ENCODE assay signal across 13 cellular contexts in genomic region chr11:46930089-46930488, GRCh38. TPM values are rescaled to one million over a fixed set of nuclear protein-coding genes. Genes with fewer than 3 reads are reported as not detected.
DNase-seq lines count a peak whose midpoint lies in the region; ATAC-seq, FAIRE-seq and TF ChIP-seq lines count a peak whose summit lies in the region.
"Had no signal": no experiment of that assay in that cellular context is flagged by ENCODE, and none has a peak within 500 bp of the region (broad histone marks: within the 10 kb centered on the region; RNA-seq: fewer than 3 reads in every experiment).

No MANE protein-coding gene starts in this region.

- in situ Hi-C loops in HepG2 (cut with HindIII; ENCODE audit: extremely low pct_ligation_motif_present, low pct_unique_long_range_greater_than_20kb), result no loop called here

- H3K27ac ChIP-seq in astrocyte (ENCODE audit: low read depth, low read length) (peak overlapping the region; percentile 41), HepG2 (ENCODE audit: extremely low read length, insufficient read depth, low read length) (no peak overlapping the region)
- H3K27ac ChIP-seq: KMS-11, ovary had no signal

- H3K4me2 ChIP-seq in astrocyte (ENCODE audit: low read length) (peak overlapping the region; percentile 47), HepG2 (ENCODE audit: low read depth, low read length) (peak overlapping the region; percentile 42; the same call in 1 of the 2 replicates)
- H3K4me2 ChIP-seq: KMS-11 had no signal

- H3K4me3 ChIP-seq in astrocyte (ENCODE audit: insufficient read depth, low read depth, low read length) (no peak overlapping the region), HepG2 (replicated peaks in 1 of 3; ENCODE audit: insufficient read depth in 1 of 3, low read depth in 2 of 3, low read length in 3 of 3) (no peak overlapping the region)
- H3K4me3 ChIP-seq: ovary had no signal

- H3K4me1 Mint-ChIP-seq in astrocyte (ENCODE audit: low read depth, unreplicated experiment), result peaks cover 6% of the 10 kb centered on the region

- no peaks in the 10 kb centered on the region for H3K27me3 ChIP-seq in astrocyte (ENCODE audit: insufficient read depth, low read length)
- H3K27me3 ChIP-seq in HepG2 (ENCODE audit: control insufficient read depth in 1 of 2, insufficient read depth in 2 of 2, low read length in 2 of 2), result no peaks in the 10 kb centered on the region
- H3K27me3 ChIP-seq: ovary had no signal

- no peaks in the 10 kb centered on the region for H4K20me1 ChIP-seq in astrocyte (ENCODE audit: insufficient read depth, low read length)
- no peaks in the 10 kb centered on the region for H4K20me1 ChIP-seq in HepG2 (ENCODE audit: insufficient read depth, low read length)

- TF ChIP-seq EP300 in HepG2 (IDR thresholded peaks at IDR 0.05; ENCODE audit: low read depth in 2 of 2, low read length in 2 of 2), result no peak
- no peak for TF ChIP-seq EP300 in HepG2 (CRISPR knock-in tag; IDR thresholded peaks at IDR 0.05; ENCODE audit: borderline replicate concordance)

- no peak for FAIRE-seq in astrocyte (lab: Jason Lieb, UNC)
- no peak for FAIRE-seq in HepG2 (lab: Jason Lieb, UNC)
- FAIRE-seq: G401.6 had no signal

- H3K4me1 ChIP-seq in astrocyte (ENCODE audit: insufficient read depth, low read length), result peaks cover 8% of the 10 kb centered on the region
- H3K4me1 ChIP-seq in HepG2 (ENCODE audit: insufficient read depth, low read length), result peaks cover 20% of the 10 kb centered on the region

- TF ChIP-seq CTCF in astrocyte (IDR thresholded peaks at IDR 0.05; ENCODE audit: insufficient read depth, low read depth, low read length) (no peak), HepG2 (CRISPR knock-in tag; IDR thresholded peaks at IDR 0.05) (no peak)

- no peak overlapping the region for H3K4me3 Mint-ChIP-seq in astrocyte (ENCODE audit: unreplicated experiment)
- H3K4me3 Mint-ChIP-seq: activated CD4-positive, alpha-beta T cell treated with anti-CD3 and anti-CD28 coated beads, Interleukin-2, amount 10 ng/mL, durations not matched to agents 24 days and 14 days had no signal

- peaks cover 5% of the 10 kb centered on the region for H3K9me3 Mint-ChIP-seq in astrocyte (ENCODE audit: unreplicated experiment)
- H3K9me3 Mint-ChIP-seq: activated CD4-positive, alpha-beta T cell treated with anti-CD3 and anti-CD28 coated beads, Interleukin-2, amount 10 ng/mL, durations not matched to agents 24 days and 14 days had no signal

- no peaks in the 10 kb centered on the region for H3K36me3 ChIP-seq in astrocyte (ENCODE audit: insufficient read depth, low read length)
- H3K36me3 ChIP-seq in HepG2 (replicated peaks in 1 of 2; ENCODE audit: control insufficient read depth in 1 of 2, insufficient read depth in 2 of 2, low read length in 2 of 2), result no peaks in the 10 kb centered on the region
- H3K36me3 ChIP-seq: ovary had no signal

- H3K9ac ChIP-seq in astrocyte (ENCODE audit: low read length) (peak overlapping the region; percentile 58), HepG2 (ENCODE audit: insufficient read depth, low read depth, low read length) (peak overlapping the region; percentile 26; the same call in 1 of the 2 replicates)
- H3K9ac ChIP-seq: KMS-11 had no signal

- no TSS peak for BruUV-seq in HepG2 (replicated peaks; lab: Mats Ljungman, UMichigan)

- peak overlapping the region; percentile 8 for H3K27ac Mint-ChIP-seq in astrocyte (ENCODE audit: unreplicated experiment)
- H3K27ac Mint-ChIP-seq: activated CD4-positive, alpha-beta T cell treated with anti-CD3 and anti-CD28 coated beads, Interleukin-2, amount 10 ng/mL, durations not matched to agents 24 days and 14 days had no signal

- H3K27me3 Mint-ChIP-seq in astrocyte (ENCODE audit: low read depth, unreplicated experiment), result no peaks in the 10 kb centered on the region

- no peaks in the 10 kb centered on the region for H3K9me3 ChIP-seq in astrocyte (ENCODE audit: insufficient read depth, low read depth, low read length)
- no peaks in the 10 kb centered on the region for H3K9me3 ChIP-seq in HepG2 (ENCODE audit: low read length)
- H3K9me3 ChIP-seq: ovary had no signal

- H3K79me2 ChIP-seq in astrocyte (ENCODE audit: insufficient read depth, low read length) (no peaks in the 10 kb centered on the region), HepG2 (ENCODE audit: insufficient read depth, low read length) (no peaks in the 10 kb centered on the region)

- no peak for TF ChIP-seq RAD21 in HepG2 (CRISPR knock-in tag; IDR thresholded peaks at IDR 0.05)

- CTCF ChIA-PET in HepG2 (lab: Yijun Ruan, JAX; ENCODE audit: low intra/inter-chr PET ratio, low total read pairs), result no interaction called here

- POLR2A ChIA-PET in HepG2 (lab: Yijun Ruan, JAX), result no interaction called here

- ATAC-seq in HepG2, result peak; percentile 37; the same call in 2 of the 3 replicates
- ATAC-seq in left ventricle myocardium superior, result no peak

- H2AFZ ChIP-seq in astrocyte (ENCODE audit: low read depth, low read length), result peak overlapping the region; percentile 64
- H2AFZ ChIP-seq in HepG2 (ENCODE audit: low read length), result no peak overlapping the region

- DNase-seq in DMS53 (lab: John Stamatoyannopoulos, UW) (peak; percentile 88), Kasumi-1 (lab: John Stamatoyannopoulos, UW) (peak; percentile 16 to 21), astrocyte (ENCODE audit: low read depth) (peak; percentile 62), HepG2 (ENCODE audit: low spot score) (peak; percentile 34), NCI-H345 treated with DMSO at 0.1 percent for 48 hours (lab: John Stamatoyannopoulos, UW; ENCODE audit: unreplicated experiment) (no peak), NCI-H1105 treated with DMSO at 0.1 percent for 48 hours (lab: John Stamatoyannopoulos, UW) (no peak), left ventricle myocardium superior (no peak)
- no peak for DNase-seq in activated CD4-positive, alpha-beta T cell treated with anti-CD3 and anti-CD28 coated beads for 48 hours
- DNase-seq: activated CD4-positive, alpha-beta T cell treated with anti-CD3 and anti-CD28 coated beads, Interleukin-2, amount 10 ng/mL, durations not matched to agents 24 days and 14 days; ovary; RPMI8226 had no signal

- no peak for TF ChIP-seq POLR2A in HepG2 (IDR thresholded peaks at IDR 0.05; ENCODE audit: insufficient read depth in 1 of 2, low read depth in 2 of 2, low read length in 2 of 2)

- intact Hi-C loops in HepG2 (cut with micrococcal nuclease; ENCODE audit: unreplicated experiment), result no loop called here
- intact Hi-C loops in left ventricle myocardium superior (cut with micrococcal nuclease), result no loop called here

- H3K36me3 Mint-ChIP-seq in astrocyte (ENCODE audit: low read depth, unreplicated experiment), result no peaks in the 10 kb centered on the region

- WGBS in HepG2 (ENCODE audit: low lambda C conversion rate), result 6% methylated on average over 1 of the region's 1 CpG

RNA-seq across cellular contexts. Expression of gene CSTPP1, which starts 6.5 kb away (rescaled TPM):
- total RNA-seq in astrocyte (29.6 and 34.2 TPM in 2 replicates), HepG2 (2016; rRNA removed; fragmentation: Illumina TruSeq; extraction: Trizol) (14.6 and 15.7 TPM in 2 replicates), left ventricle myocardium superior (9.6 TPM)
- 5.2 and 5.5 TPM in 2 replicates for total RNA-seq in HepG2 (2016; cell fraction: cytosol; rRNA removed; fragmentation: Illumina TruSeq; extraction: Trizol; ENCODE audit: low read depth)
- 11.2 and 14.1 TPM in 2 replicates for total RNA-seq in HepG2 (2016; cell fraction: insoluble cytoplasmic fraction; rRNA removed; fragmentation: Illumina TruSeq; extraction: Trizol)
- 7.4 and 7.8 TPM in 2 replicates for total RNA-seq in HepG2 (2016; cell fraction: membrane; rRNA removed; fragmentation: Illumina TruSeq; extraction: Trizol)
- total RNA-seq in HepG2 (2016; cell fraction: nucleus; rRNA removed; fragmentation: Illumina TruSeq; extraction: Trizol), result 12.5 and 15.2 TPM in 2 replicates
- polyA plus RNA-seq in HepG2 (2011; rRNA removed), result 10.7 and 12.3 TPM in 2 replicates
- polyA plus RNA-seq in HepG2 (2011; cell fraction: cytosol; rRNA removed), result 12.3 and 15.1 TPM in 2 replicates
- 16.0 and 16.2 TPM in 2 replicates for polyA plus RNA-seq in HepG2 (2011; cell fraction: nucleus; rRNA removed)
- polyA plus RNA-seq in HepG2 (2012), result 11.8 TPM in 2 replicates
- polyA plus RNA-seq in HepG2 (2016; cell fraction: cytosol; fragmentation: Illumina TruSeq; extraction: Trizol; ENCODE audit: low read depth), result 4.2 and 4.8 TPM in 2 replicates
- polyA plus RNA-seq in HepG2 (2016; cell fraction: insoluble cytoplasmic fraction; fragmentation: Illumina TruSeq; extraction: Trizol; ENCODE audit: low read depth), result 16.6 and 20.5 TPM in 2 replicates
- polyA plus RNA-seq in HepG2 (2016; cell fraction: membrane; fragmentation: Illumina TruSeq; extraction: Trizol; ENCODE audit: low read depth), result 8.4 and 9.4 TPM in 2 replicates
- polyA plus RNA-seq in HepG2 (2016; cell fraction: nucleus; fragmentation: Illumina TruSeq; extraction: Trizol; ENCODE audit: insufficient read depth, low read depth), result 17.6 and 23.2 TPM in 2 replicates
- 22.3 and 100 TPM in 2 replicates for polyA minus RNA-seq in HepG2 (2011; rRNA and poly(A)+ RNA removed; ENCODE audit: low replicate concordance)
- polyA minus RNA-seq in HepG2 (2011; cell fraction: cytosol; rRNA and poly(A)+ RNA removed), result 12.5 and 14.1 TPM in 2 replicates
- polyA minus RNA-seq in HepG2 (2011; cell fraction: nucleus; rRNA and poly(A)+ RNA removed), result 19.8 and 29.2 TPM in 2 replicates

RNA-seq across cellular contexts. Expression of gene LRP4, which starts 11.7 kb away (rescaled TPM):
- total RNA-seq in astrocyte, result 19.0 and 19.9 TPM in 2 replicates
- 6.8 and 13.3 TPM in 2 replicates for total RNA-seq in HepG2 (2016; rRNA removed; fragmentation: Illumina TruSeq; extraction: Trizol)
- 1.8 TPM in 2 replicates for total RNA-seq in HepG2 (2016; cell fraction: cytosol; rRNA removed; fragmentation: Illumina TruSeq; extraction: Trizol; ENCODE audit: low read depth)
- total RNA-seq in HepG2 (2016; cell fraction: insoluble cytoplasmic fraction; rRNA removed; fragmentation: Illumina TruSeq; extraction: Trizol), result 4.9 and 11.8 TPM in 2 replicates
- total RNA-seq in HepG2 (2016; cell fraction: membrane; rRNA removed; fragmentation: Illumina TruSeq; extraction: Trizol), result 4.6 and 6.2 TPM in 2 replicates
- 21.3 and 24.5 TPM in 2 replicates for total RNA-seq in HepG2 (2016; cell fraction: nucleus; rRNA removed; fragmentation: Illumina TruSeq; extraction: Trizol)
- polyA plus RNA-seq in HepG2 (2011; rRNA removed), result 4.7 and 4.8 TPM in 2 replicates
- 3.8 and 4.1 TPM in 2 replicates for polyA plus RNA-seq in HepG2 (2011; cell fraction: cytosol; rRNA removed)
- polyA plus RNA-seq in HepG2 (2011; cell fraction: nucleus; rRNA removed), result 23.6 and 25.6 TPM in 2 replicates
- polyA plus RNA-seq in HepG2 (2012), result 8.8 and 9.0 TPM in 2 replicates
- polyA plus RNA-seq in HepG2 (2016; cell fraction: cytosol; fragmentation: Illumina TruSeq; extraction: Trizol; ENCODE audit: low read depth), result 1.1 and 1.4 TPM in 2 replicates
- polyA plus RNA-seq in HepG2 (2016; cell fraction: insoluble cytoplasmic fraction; fragmentation: Illumina TruSeq; extraction: Trizol; ENCODE audit: low read depth), result 5.5 and 6.7 TPM in 2 replicates
- 2.8 and 3.3 TPM in 2 replicates for polyA plus RNA-seq in HepG2 (2016; cell fraction: membrane; fragmentation: Illumina TruSeq; extraction: Trizol; ENCODE audit: low read depth)
- 45.4 and 47.6 TPM in 2 replicates for polyA plus RNA-seq in HepG2 (2016; cell fraction: nucleus; fragmentation: Illumina TruSeq; extraction: Trizol; ENCODE audit: insufficient read depth, low read depth)
- polyA minus RNA-seq in HepG2 (2011; rRNA and poly(A)+ RNA removed; ENCODE audit: low replicate concordance), result 12.7 and 19.5 TPM in 2 replicates
- 4.9 and 7.0 TPM in 2 replicates for polyA minus RNA-seq in HepG2 (2011; cell fraction: cytosol; rRNA and poly(A)+ RNA removed)
- 14.5 and 15.7 TPM in 2 replicates for polyA minus RNA-seq in HepG2 (2011; cell fraction: nucleus; rRNA and poly(A)+ RNA removed)
- 21.9 TPM for total RNA-seq in left ventricle myocardium superior

Comparison
In these comparisons a context has a peak if more than half of its experiments do, and no peak if none do; other contexts are left out.
1. DNase-seq: peak in DMS53 (single experiment), Kasumi-1 (2 of 2), astrocyte (single experiment) and HepG2 (single experiment); none in NCI-H345 treated with DMSO at 0.1 percent for 48 hours (single experiment), activated CD4-positive, alpha-beta T cell treated with anti-CD3 and anti-CD28 coated beads for 48 hours (single experiment), NCI-H1105 treated with DMSO at 0.1 percent for 48 hours (single experiment) and left ventricle myocardium superior (single experiment).